Comparison of ENCODE assay signal across 1 cellular context in the genomic region with DNA sequence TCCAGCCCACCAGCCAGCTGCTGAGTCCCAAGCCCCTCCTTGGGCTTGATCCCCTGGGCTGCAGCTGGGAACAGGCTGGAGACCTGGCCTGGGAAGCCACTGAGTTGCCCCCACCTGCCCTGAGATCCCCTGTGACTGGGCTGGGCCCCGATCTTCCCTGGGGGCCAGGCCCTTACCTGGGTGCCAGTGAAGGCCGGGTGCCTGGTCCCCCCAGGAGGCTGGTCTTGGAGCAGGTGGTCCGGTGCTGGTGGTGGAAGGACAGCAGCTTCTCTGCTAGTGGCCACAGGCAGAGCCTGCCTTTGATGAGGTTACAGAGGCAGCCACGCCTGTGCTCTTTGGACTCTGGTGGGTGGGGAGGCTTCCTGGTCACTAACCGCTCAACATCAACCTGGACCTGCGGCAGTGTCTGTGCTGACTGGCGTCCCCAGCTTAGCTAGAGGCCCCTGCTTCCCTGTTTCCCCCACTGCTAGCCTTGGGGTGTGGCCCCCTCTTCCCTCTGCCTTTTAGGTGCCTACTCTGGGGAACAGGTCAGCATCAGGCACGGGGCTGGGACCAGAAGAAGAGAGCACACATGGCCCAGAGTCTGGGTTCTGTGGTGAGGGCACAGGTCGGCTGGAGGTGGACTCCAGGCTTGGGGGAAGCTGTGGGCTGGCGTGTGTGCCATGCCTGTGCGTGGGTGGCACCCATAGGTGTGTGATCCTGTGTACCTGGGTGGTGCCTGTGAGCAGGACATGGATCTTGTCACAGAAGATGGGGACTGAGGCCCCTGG.
TF ChIP-seq lines count a peak whose summit lies in the region.

A gene with protein sequence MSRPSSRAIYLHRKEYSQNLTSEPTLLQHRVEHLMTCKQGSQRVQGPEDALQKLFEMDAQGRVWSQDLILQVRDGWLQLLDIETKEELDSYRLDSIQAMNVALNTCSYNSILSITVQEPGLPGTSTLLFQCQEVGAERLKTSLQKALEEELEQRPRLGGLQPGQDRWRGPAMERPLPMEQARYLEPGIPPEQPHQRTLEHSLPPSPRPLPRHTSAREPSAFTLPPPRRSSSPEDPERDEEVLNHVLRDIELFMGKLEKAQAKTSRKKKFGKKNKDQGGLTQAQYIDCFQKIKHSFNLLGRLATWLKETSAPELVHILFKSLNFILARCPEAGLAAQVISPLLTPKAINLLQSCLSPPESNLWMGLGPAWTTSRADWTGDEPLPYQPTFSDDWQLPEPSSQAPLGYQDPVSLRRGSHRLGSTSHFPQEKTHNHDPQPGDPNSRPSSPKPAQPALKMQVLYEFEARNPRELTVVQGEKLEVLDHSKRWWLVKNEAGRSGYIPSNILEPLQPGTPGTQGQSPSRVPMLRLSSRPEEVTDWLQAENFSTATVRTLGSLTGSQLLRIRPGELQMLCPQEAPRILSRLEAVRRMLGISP (minus strand): TSS at position 278 of the 770 bp plus-strand sequence. CDS start 2,174 bp downstream, outside the sequence.

TF ChIP-seq in HepG2, 621 proteins besides CTCF, POLR2A, EP300 and RAD21 (continued from another document and continues in another):
- TF ChIP-seq, protein P1, sequence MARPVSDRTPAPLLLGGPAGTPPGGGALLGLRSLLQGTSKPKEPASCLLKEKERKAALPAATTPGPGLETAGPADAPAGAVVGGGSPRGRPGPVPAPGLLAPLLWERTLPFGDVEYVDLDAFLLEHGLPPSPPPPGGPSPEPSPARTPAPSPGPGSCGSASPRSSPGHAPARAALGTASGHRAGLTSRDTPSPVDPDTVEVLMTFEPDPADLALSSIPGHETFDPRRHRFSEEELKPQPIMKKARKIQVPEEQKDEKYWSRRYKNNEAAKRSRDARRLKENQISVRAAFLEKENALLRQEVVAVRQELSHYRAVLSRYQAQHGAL (CRISPR knock-in tag; IDR thresholded peaks at IDR 0.05; ENCODE audit: not compliant biosample characterization): no peak
- TF ChIP-seq CCAR2 (optimal IDR thresholded peaks at IDR 0.05; ENCODE audit: low read depth, low read length) (no peak), U2AF2 (IDR thresholded peaks at IDR 0.05; ENCODE audit: low read depth, low read length) (no peak), EEA1 (CRISPR knock-in tag; IDR thresholded peaks at IDR 0.05; ENCODE audit: borderline replicate concordance) (no peak), ATF7 (IDR thresholded peaks at IDR 0.05) (no peak), ATF7 (CRISPR knock-in tag; IDR thresholded peaks at IDR 0.05) (no peak), HNRNPLL (IDR thresholded peaks at IDR 0.05; ENCODE audit: low read depth, low read length, poor library complexity, severe bottlenecking) (peak; percentile 44), TCF7 (IDR thresholded peaks at IDR 0.05; ENCODE audit: low read depth) (peak; percentile 57; the same call in 1 of the 2 replicates), ZNF225 (CRISPR knock-in tag; IDR thresholded peaks at IDR 0.05) (no peak), MIER2 (CRISPR knock-in tag; IDR thresholded peaks at IDR 0.05) (peak; percentile 16; the same call in 1 of the 2 replicates), MAFG (CRISPR knock-in tag; IDR thresholded peaks at IDR 0.05) (no peak), PAWR (CRISPR knock-in tag; IDR thresholded peaks at IDR 0.05; ENCODE audit: borderline replicate concordance) (no peak), ZNF234 (CRISPR knock-in tag; conservative IDR thresholded peaks at IDR 0.05) (no peak), KDM5B (CRISPR knock-in tag; IDR thresholded peaks at IDR 0.05; ENCODE audit: borderline replicate concordance) (peak; percentile 93), ELF4 (CRISPR knock-in tag; IDR thresholded peaks at IDR 0.05; ENCODE audit: borderline replicate concordance) (0 out of 2 replicates have a peak, but pooled peaks have one; percentile 50), ZNF292 (CRISPR knock-in tag; IDR thresholded peaks at IDR 0.05; ENCODE audit: borderline replicate concordance, low read depth) (peak; percentile 91; the same call in 1 of the 2 replicates), ADNP (CRISPR knock-in tag; IDR thresholded peaks at IDR 0.05) (no peak), CAMTA2 (CRISPR knock-in tag; IDR thresholded peaks at IDR 0.05; ENCODE audit: borderline replicate concordance) (no peak), ZNF782 (CRISPR knock-in tag; IDR thresholded peaks at IDR 0.05; ENCODE audit: borderline replicate concordance) (peak; percentile 62; the same call in 1 of the 2 replicates), ZNF816 (CRISPR knock-in tag; IDR thresholded peaks at IDR 0.05; ENCODE audit: borderline replicate concordance) (no peak), PHF8 (CRISPR knock-in tag; IDR thresholded peaks at IDR 0.05) (peak; percentile 75), MZF1 (CRISPR knock-in tag; IDR thresholded peaks at IDR 0.05; ENCODE audit: borderline replicate concordance) (no peak), ZSCAN12 (CRISPR knock-in tag; IDR thresholded peaks at IDR 0.05) (no peak), ZFP41 (CRISPR knock-in tag; IDR thresholded peaks at IDR 0.05; ENCODE audit: borderline replicate concordance) (no peak; the same call in none of the 2 replicates), NFYC (CRISPR knock-in tag; IDR thresholded peaks at IDR 0.05) (no peak), ERF (CRISPR knock-in tag; IDR thresholded peaks at IDR 0.05) (peak; percentile 94), RELA (CRISPR knock-in tag; IDR thresholded peaks at IDR 0.05) (peak; percentile 49; the same call in 1 of the 2 replicates), NCOA1 (CRISPR knock-in tag; IDR thresholded peaks at IDR 0.05) (no peak), MIXL1 (CRISPR knock-in tag; IDR thresholded peaks at IDR 0.05) (peak; percentile 76; the same call in 1 of the 2 replicates), NFIC (IDR thresholded peaks at IDR 0.05; ENCODE audit: low read length) (no peak), YY1 (IDR thresholded peaks at IDR 0.05; ENCODE audit: insufficient read depth, insufficient replicate concordance, low read depth, low read length) (peak; percentile 56), ZZZ3 (CRISPR knock-in tag; IDR thresholded peaks at IDR 0.05; ENCODE audit: borderline replicate concordance) (peak; percentile 33; the same call in 1 of the 2 replicates)
- TF ChIP-seq, protein P2, sequence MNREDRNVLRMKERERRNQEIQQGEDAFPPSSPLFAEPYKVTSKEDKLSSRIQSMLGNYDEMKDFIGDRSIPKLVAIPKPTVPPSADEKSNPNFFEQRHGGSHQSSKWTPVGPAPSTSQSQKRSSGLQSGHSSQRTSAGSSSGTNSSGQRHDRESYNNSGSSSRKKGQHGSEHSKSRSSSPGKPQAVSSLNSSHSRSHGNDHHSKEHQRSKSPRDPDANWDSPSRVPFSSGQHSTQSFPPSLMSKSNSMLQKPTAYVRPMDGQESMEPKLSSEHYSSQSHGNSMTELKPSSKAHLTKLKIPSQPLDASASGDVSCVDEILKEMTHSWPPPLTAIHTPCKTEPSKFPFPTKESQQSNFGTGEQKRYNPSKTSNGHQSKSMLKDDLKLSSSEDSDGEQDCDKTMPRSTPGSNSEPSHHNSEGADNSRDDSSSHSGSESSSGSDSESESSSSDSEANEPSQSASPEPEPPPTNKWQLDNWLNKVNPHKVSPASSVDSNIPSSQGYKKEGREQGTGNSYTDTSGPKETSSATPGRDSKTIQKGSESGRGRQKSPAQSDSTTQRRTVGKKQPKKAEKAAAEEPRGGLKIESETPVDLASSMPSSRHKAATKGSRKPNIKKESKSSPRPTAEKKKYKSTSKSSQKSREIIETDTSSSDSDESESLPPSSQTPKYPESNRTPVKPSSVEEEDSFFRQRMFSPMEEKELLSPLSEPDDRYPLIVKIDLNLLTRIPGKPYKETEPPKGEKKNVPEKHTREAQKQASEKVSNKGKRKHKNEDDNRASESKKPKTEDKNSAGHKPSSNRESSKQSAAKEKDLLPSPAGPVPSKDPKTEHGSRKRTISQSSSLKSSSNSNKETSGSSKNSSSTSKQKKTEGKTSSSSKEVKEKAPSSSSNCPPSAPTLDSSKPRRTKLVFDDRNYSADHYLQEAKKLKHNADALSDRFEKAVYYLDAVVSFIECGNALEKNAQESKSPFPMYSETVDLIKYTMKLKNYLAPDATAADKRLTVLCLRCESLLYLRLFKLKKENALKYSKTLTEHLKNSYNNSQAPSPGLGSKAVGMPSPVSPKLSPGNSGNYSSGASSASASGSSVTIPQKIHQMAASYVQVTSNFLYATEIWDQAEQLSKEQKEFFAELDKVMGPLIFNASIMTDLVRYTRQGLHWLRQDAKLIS (CRISPR knock-in tag; IDR thresholded peaks at IDR 0.05): 0 out of 2 replicates have a peak, but pooled peaks have one; percentile 28
- TF ChIP-seq, protein P3, sequence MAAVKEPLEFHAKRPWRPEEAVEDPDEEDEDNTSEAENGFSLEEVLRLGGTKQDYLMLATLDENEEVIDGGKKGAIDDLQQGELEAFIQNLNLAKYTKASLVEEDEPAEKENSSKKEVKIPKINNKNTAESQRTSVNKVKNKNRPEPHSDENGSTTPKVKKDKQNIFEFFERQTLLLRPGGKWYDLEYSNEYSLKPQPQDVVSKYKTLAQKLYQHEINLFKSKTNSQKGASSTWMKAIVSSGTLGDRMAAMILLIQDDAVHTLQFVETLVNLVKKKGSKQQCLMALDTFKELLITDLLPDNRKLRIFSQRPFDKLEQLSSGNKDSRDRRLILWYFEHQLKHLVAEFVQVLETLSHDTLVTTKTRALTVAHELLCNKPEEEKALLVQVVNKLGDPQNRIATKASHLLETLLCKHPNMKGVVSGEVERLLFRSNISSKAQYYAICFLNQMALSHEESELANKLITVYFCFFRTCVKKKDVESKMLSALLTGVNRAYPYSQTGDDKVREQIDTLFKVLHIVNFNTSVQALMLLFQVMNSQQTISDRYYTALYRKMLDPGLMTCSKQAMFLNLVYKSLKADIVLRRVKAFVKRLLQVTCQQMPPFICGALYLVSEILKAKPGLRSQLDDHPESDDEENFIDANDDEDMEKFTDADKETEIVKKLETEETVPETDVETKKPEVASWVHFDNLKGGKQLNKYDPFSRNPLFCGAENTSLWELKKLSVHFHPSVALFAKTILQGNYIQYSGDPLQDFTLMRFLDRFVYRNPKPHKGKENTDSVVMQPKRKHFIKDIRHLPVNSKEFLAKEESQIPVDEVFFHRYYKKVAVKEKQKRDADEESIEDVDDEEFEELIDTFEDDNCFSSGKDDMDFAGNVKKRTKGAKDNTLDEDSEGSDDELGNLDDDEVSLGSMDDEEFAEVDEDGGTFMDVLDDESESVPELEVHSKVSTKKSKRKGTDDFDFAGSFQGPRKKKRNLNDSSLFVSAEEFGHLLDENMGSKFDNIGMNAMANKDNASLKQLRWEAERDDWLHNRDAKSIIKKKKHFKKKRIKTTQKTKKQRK (IDR thresholded peaks at IDR 0.05; ENCODE audit: low read length): no peak
- TF ChIP-seq, protein P4, sequence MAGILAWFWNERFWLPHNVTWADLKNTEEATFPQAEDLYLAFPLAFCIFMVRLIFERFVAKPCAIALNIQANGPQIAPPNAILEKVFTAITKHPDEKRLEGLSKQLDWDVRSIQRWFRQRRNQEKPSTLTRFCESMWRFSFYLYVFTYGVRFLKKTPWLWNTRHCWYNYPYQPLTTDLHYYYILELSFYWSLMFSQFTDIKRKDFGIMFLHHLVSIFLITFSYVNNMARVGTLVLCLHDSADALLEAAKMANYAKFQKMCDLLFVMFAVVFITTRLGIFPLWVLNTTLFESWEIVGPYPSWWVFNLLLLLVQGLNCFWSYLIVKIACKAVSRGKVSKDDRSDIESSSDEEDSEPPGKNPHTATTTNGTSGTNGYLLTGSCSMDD (CRISPR knock-in tag; IDR thresholded peaks at IDR 0.05): no peak
- TF ChIP-seq, protein P5, sequence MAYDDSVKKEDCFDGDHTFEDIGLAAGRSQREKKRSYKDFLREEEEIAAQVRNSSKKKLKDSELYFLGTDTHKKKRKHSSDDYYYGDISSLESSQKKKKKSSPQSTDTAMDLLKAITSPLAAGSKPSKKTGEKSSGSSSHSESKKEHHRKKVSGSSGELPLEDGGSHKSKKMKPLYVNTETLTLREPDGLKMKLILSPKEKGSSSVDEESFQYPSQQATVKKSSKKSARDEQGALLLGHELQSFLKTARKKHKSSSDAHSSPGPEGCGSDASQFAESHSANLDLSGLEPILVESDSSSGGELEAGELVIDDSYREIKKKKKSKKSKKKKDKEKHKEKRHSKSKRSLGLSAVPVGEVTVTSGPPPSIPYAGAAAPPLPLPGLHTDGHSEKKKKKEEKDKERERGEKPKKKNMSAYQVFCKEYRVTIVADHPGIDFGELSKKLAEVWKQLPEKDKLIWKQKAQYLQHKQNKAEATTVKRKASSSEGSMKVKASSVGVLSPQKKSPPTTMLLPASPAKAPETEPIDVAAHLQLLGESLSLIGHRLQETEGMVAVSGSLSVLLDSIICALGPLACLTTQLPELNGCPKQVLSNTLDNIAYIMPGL (CRISPR knock-in tag; IDR thresholded peaks at IDR 0.05; ENCODE audit: borderline replicate concordance in 1 of 2, low read depth in 1 of 2): peak; percentile 55 to 68; a peak in 2 of 4 replicates
- TF ChIP-seq, protein P6, sequence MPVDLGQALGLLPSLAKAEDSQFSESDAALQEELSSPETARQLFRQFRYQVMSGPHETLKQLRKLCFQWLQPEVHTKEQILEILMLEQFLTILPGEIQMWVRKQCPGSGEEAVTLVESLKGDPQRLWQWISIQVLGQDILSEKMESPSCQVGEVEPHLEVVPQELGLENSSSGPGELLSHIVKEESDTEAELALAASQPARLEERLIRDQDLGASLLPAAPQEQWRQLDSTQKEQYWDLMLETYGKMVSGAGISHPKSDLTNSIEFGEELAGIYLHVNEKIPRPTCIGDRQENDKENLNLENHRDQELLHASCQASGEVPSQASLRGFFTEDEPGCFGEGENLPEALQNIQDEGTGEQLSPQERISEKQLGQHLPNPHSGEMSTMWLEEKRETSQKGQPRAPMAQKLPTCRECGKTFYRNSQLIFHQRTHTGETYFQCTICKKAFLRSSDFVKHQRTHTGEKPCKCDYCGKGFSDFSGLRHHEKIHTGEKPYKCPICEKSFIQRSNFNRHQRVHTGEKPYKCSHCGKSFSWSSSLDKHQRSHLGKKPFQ (CRISPR knock-in tag; IDR thresholded peaks at IDR 0.05; ENCODE audit: insufficient replicate concordance): peak; percentile 34
- TF ChIP-seq, protein P7, sequence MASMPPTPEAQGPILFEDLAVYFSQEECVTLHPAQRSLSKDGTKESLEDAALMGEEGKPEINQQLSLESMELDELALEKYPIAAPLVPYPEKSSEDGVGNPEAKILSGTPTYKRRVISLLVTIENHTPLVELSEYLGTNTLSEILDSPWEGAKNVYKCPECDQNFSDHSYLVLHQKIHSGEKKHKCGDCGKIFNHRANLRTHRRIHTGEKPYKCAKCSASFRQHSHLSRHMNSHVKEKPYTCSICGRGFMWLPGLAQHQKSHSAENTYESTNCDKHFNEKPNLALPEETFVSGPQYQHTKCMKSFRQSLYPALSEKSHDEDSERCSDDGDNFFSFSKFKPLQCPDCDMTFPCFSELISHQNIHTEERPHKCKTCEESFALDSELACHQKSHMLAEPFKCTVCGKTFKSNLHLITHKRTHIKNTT (CRISPR knock-in tag; IDR thresholded peaks at IDR 0.05): no peak
- TF ChIP-seq, protein P8, sequence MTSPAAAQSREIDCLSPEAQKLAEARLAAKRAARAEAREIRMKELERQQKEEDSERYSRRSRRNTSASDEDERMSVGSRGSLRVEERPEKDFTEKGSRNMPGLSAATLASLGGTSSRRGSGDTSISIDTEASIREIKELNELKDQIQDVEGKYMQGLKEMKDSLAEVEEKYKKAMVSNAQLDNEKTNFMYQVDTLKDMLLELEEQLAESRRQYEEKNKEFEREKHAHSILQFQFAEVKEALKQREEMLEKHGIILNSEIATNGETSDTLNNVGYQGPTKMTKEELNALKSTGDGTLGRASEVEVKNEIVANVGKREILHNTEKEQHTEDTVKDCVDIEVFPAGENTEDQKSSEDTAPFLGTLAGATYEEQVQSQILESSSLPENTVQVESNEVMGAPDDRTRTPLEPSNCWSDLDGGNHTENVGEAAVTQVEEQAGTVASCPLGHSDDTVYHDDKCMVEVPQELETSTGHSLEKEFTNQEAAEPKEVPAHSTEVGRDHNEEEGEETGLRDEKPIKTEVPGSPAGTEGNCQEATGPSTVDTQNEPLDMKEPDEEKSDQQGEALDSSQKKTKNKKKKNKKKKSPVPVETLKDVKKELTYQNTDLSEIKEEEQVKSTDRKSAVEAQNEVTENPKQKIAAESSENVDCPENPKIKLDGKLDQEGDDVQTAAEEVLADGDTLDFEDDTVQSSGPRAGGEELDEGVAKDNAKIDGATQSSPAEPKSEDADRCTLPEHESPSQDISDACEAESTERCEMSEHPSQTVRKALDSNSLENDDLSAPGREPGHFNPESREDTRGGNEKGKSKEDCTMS (CRISPR knock-in tag; conservative IDR thresholded peaks at IDR 0.05): no peak
